Comparison of ENCODE assay signal across 21 cellular contexts in the genomic region with DNA sequence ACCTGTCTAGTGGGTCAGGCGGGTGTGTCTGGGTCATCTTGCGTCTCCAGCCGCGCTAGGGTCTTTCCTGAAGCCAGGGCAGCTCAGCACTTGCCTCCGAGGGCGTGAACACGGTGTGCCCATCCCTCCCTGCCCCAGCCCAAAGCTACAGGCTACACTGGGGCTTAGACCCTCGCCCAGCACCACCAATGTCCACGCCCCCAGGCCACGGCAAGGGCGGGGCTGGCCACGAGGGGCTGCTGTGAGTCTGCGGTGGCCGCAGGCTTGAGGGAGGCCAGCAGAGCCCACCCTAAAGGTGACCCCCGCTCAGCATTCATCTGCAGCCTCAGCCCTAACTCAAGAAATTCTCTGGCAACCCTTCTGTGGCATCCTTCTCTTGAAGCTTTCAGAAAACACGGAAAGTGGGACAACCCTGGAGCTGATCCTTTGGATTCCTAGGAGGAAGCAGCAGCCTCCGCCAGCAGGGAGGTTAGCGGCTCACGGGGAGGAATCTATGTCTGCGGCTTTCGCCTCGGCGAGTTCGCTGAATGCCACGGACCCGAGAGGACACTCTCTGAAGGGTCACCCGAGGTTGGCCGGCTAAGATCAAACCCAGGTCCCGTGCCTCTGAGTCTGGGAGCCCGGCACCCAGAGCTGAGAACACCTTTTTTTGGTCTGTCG. TPM values are rescaled to one million over a fixed set of nuclear protein-coding genes. Genes with fewer than 3 reads are reported as not detected.
DNase-seq lines count a peak whose midpoint lies in the region; ATAC-seq and TF ChIP-seq lines count a peak whose summit lies in the region.
"Had no signal": no experiment of that assay in that cellular context is flagged by ENCODE, and none has a peak within 500 bp of the region (broad histone marks: within the 10 kb centered on the region; RNA-seq: fewer than 3 reads in every experiment).

No MANE protein-coding gene starts in this region.

- peaks cover 10 to 78% (median 24%) of the 10 kb centered on the region in 11 experiments; a peak in 20 of 22 replicates for H3K36me3 ChIP-seq in BLaER1 treated with 17β-estradiol and CSF1 and Interleukin-3, amounts not matched to agents 10 nM and 100 nM
- H3K36me3 ChIP-seq in lower lobe of right lung: peaks cover 15% of the 10 kb centered on the region
- H3K36me3 ChIP-seq in skeletal muscle tissue (ENCODE audit: control insufficient read depth in 3 of 3, insufficient read depth in 3 of 3, low read length in 3 of 3): peaks cover 0 to 5% (median 3%) of the 10 kb centered on the region in 3 donors
- no peaks in the 10 kb centered on the region for H3K36me3 ChIP-seq in right lobe of liver
- H3K36me3 ChIP-seq in uterus: no peaks in the 10 kb centered on the region
- H3K36me3 ChIP-seq: pancreas, thyroid gland had no signal

- 0 out of 20 replicates have a peak overlapping the region, but pooled peaks of 1 of the 10 experiments have one; percentile 17 for H3K4me3 ChIP-seq in BLaER1 treated with 17β-estradiol and CSF1 and Interleukin-3, amounts not matched to agents 10 nM and 100 nM
- H3K4me3 ChIP-seq in lower lobe of right lung: no peak overlapping the region
- H3K4me3 ChIP-seq in skeletal muscle tissue (ENCODE audit: low read length in 3 of 3): no peak overlapping the region
- no peak overlapping the region for H3K4me3 ChIP-seq in right lobe of liver
- H3K4me3 ChIP-seq in uterus: no peak overlapping the region
- H3K4me3 ChIP-seq: pancreas, smooth muscle cell, thyroid gland had no signal

- TF ChIP-seq CTCF in lower lobe of right lung (IDR thresholded peaks at IDR 0.05) (no peak), right lobe of liver (IDR thresholded peaks at IDR 0.05) (no peak), uterus (IDR thresholded peaks at IDR 0.05) (no peak)

- WGBS in right lobe of liver (ENCODE audit: insufficient coverage, low coverage, low lambda C conversion rate, missing lambda C conversion rate): 49% methylated on average over 4 of the region's 31 CpGs

- H3K27me3 ChIP-seq in BLaER1 treated with 17β-estradiol and CSF1 and Interleukin-3, amounts not matched to agents 10 nM and 100 nM: peaks cover 0 to 1% (median 0%) of the 10 kb centered on the region in 11 experiments; a peak in 1 of 22 replicates
- H3K27me3 ChIP-seq in lower lobe of right lung (ENCODE audit: low read depth) (no peaks in the 10 kb centered on the region), skeletal muscle tissue (ENCODE audit: control insufficient read depth in 3 of 3, insufficient read depth in 3 of 3, low read length in 3 of 3) (peaks cover 0 to 2% (median 0%) of the 10 kb centered on the region in 3 donors), right lobe of liver (no peaks in the 10 kb centered on the region), uterus (no peaks in the 10 kb centered on the region)
- H3K27me3 ChIP-seq: pancreas, thyroid gland had no signal

- peak overlapping the region; percentile 79 to 95 (median 91); a peak in 20 of 22 replicates for H3K27ac ChIP-seq in BLaER1 treated with 17β-estradiol and CSF1 and Interleukin-3, amounts not matched to agents 10 nM and 100 nM
- H3K27ac ChIP-seq in caudate nucleus (ENCODE audit: low read depth, low read length) (peak overlapping the region; percentile 82), lower lobe of right lung (peak overlapping the region; percentile 80), skeletal muscle tissue (ENCODE audit: low read depth, low read length) (peak overlapping the region; percentile 74), right lobe of liver (peak overlapping the region in 1 of 3 donors; percentile 38), uterus (peak overlapping the region in 1 of 2 donors; percentile 60)
- H3K27ac ChIP-seq: KMS-11 had no signal

- peaks cover 0 to 11% (median 0%) of the 10 kb centered on the region in 11 experiments; a peak in 1 of 22 replicates for H3K9me3 ChIP-seq in BLaER1 treated with 17β-estradiol and CSF1 and Interleukin-3, amounts not matched to agents 10 nM and 100 nM (replicated peaks in 1 of 11)
- H3K9me3 ChIP-seq in lower lobe of right lung (no peaks in the 10 kb centered on the region), skeletal muscle tissue (ENCODE audit: control insufficient read depth in 3 of 3, low read length in 3 of 3) (no peaks in the 10 kb centered on the region), right lobe of liver (no peaks in the 10 kb centered on the region), uterus (no peaks in the 10 kb centered on the region)
- H3K9me3 ChIP-seq: pancreas, thyroid gland had no signal

- H4K20me1 ChIP-seq in BLaER1 treated with 17β-estradiol and CSF1 and Interleukin-3, amounts not matched to agents 10 nM and 100 nM: peaks cover 6 to 54% (median 22%) of the 10 kb centered on the region in 11 experiments; a peak in 21 of 22 replicates

- H3K9ac ChIP-seq in BLaER1 treated with 17β-estradiol and CSF1 and Interleukin-3, amounts not matched to agents 10 nM and 100 nM: peak overlapping the region in 10 of 11 experiments; percentile 70 to 84 (median 80); a peak in 14 of 22 replicates
- H3K9ac ChIP-seq in skeletal muscle tissue (ENCODE audit: low read depth in 1 of 3, low read length in 3 of 3): no peak overlapping the region
- H3K9ac ChIP-seq: KMS-11 had no signal

- peak in 11 of 61 donors; percentile 13 to 55 (median 27) for DNase-seq in caudate nucleus (lab: John Stamatoyannopoulos, UW)
- DNase-seq in lower lobe of right lung: no peak
- DNase-seq in right lobe of liver: no peak
- no peak for DNase-seq in uterus
- DNase-seq in NCI-H187 treated with DMSO at 0.1 percent for 48 hours (lab: John Stamatoyannopoulos, UW): no peak
- DNase-seq: activated naive CD8-positive, alpha-beta T cell treated with anti-CD3 and anti-CD28 coated beads, Interleukin-2, amount 50 U/mL, for 24 hours; CD8-positive, alpha-beta memory T cell; central memory CD4-positive, alpha-beta T cell; DND-41; NCI-H1105 treated with DMSO at 0.1 percent for 48 hours; NCI-H748 treated with DMSO at 0.1 percent for 48 hours; PC-3; stimulated activated CD8-positive, alpha-beta memory T cell treated with anti-CD3 and anti-CD28 coated beads, Interleukin-4, amount 100 ng/mL, for 48 hours; T-helper 2 cell had no signal

- peaks cover 57 to 68% (median 61%) of the 10 kb centered on the region in 10 experiments for H3K4me1 ChIP-seq in BLaER1 treated with 17β-estradiol and CSF1 and Interleukin-3, amounts not matched to agents 10 nM and 100 nM
- H3K4me1 ChIP-seq in lower lobe of right lung: peaks cover 41% of the 10 kb centered on the region
- H3K4me1 ChIP-seq in skeletal muscle tissue (ENCODE audit: control insufficient read depth in 3 of 3, insufficient read depth in 3 of 3, low read length in 3 of 3): peaks cover 14 to 31% (median 23%) of the 10 kb centered on the region in 3 donors
- H3K4me1 ChIP-seq in right lobe of liver: no peaks in the 10 kb centered on the region
- H3K4me1 ChIP-seq in uterus: no peaks in the 10 kb centered on the region
- H3K4me1 ChIP-seq: pancreas had no signal

- intact Hi-C loops in lower lobe of right lung (cut with DNase I) (no loop called here), right lobe of liver (cut with DNase I) (no loop called here), uterus (cut with DNase I; ENCODE audit: low total_unique reads) (no loop called here)

- TF ChIP-seq POLR2A in right lobe of liver (IDR thresholded peaks at IDR 0.05) (no peak), uterus (IDR thresholded peaks at IDR 0.05) (no peak)

- H3K4me2 ChIP-seq in BLaER1 treated with 17β-estradiol and CSF1 and Interleukin-3, amounts not matched to agents 10 nM and 100 nM: peak overlapping the region; percentile 84 to 96 (median 92); a peak in 21 of 22 replicates
- H3K4me2 ChIP-seq: KMS-11, smooth muscle cell had no signal

- ATAC-seq in lower lobe of right lung (no peak), right lobe of liver (no peak), GM18870 (IDR thresholded peaks at IDR 0.05; ENCODE audit: unreplicated experiment) (no peak)
- ATAC-seq: activated naive CD8-positive, alpha-beta T cell treated with anti-CD3 and anti-CD28 coated beads, Interleukin-2, amount 50 U/mL, for 24 hours; PC-3 had no signal

RNA-seq across cellular contexts. Expression of a gene that starts 41.7 kb away (rescaled TPM):
- total RNA-seq in lower lobe of right lung (9.1 TPM), skeletal muscle tissue (15.1 TPM), right lobe of liver (1 to 10 TPM; 3.9 to 6.5 (median 4.1) TPM), uterus (10 to 100 TPM in 2 of 4 donors, 1 to 10 TPM in 2; 5.1 to 17.1 (median 10.8) TPM)

RNA-seq across cellular contexts. Expression of a gene that starts 59.0 kb away (rescaled TPM):
- total RNA-seq in lower lobe of right lung (42.6 TPM), skeletal muscle tissue (33.9 TPM), right lobe of liver (1 to 10 TPM; 2.7 to 9.5 (median 8.0) TPM), uterus (10 to 100 TPM in 3 of 4 donors, 1 to 10 TPM in 1; 6.5 to 99.0 (median 49.9) TPM)

Comparison
In these comparisons a context has a peak if more than half of its experiments do, and no peak if none do; other contexts are left out.
1. H3K9ac ChIP-seq: peak in BLaER1 treated with 17β-estradiol and CSF1 and Interleukin-3, amounts not matched to agents 10 nM and 100 nM (10 of 11); none in skeletal muscle tissue (0 of 3).